19 cellular contexts compared by ENCODE assay signal in the genomic region with DNA sequence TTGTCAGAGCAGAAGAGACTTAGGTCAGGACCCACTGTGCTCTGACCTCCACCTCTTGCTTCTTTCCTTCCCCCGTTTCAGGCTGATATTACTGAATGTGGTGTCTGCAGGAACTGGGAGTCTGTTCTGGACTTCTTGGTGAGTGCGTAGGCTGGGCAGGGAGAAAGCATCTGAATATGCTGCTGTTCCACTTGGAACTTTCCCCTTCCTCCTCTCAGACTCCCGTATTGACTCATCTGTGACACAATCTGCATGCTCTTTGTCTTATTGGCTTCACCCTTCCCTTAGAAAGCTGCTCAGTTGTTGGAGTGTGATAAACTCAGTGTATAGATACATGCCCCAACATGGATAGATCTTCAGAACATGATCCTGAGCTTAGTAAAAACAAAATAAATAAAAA.
A peak's percentile ranks its signal among the peaks of the same experiment; 100 is the strongest.
DNase-seq lines count a peak whose midpoint lies in the region; ATAC-seq and TF ChIP-seq lines count a peak whose summit lies in the region.
"Had no signal": no experiment of that assay in that cellular context is flagged by ENCODE, and none has a peak within 500 bp of the region (broad histone marks: within the 10 kb centered on the region; RNA-seq: fewer than 3 reads in every experiment).

No MANE protein-coding gene starts in this region.

- H3K4me3 Mint-ChIP-seq in T-helper 17 cell: no peak overlapping the region
- H3K4me3 Mint-ChIP-seq: CD8-positive, alpha-beta T cell had no signal

- H3K4me3 ChIP-seq in mammary epithelial cell (replicated peaks in 1 of 3; ENCODE audit: insufficient read depth in 1 of 3, low read depth in 2 of 3, low read length in 3 of 3) (no peak overlapping the region), subcutaneous abdominal adipose tissue (ENCODE audit: low read depth in 1 of 5, low read length in 5 of 5) (no peak overlapping the region)
- H3K4me3 ChIP-seq: BLaER1 had no signal

- in situ Hi-C loops in mammary epithelial cell (cut with MboI; ENCODE audit: low sequenced_read_pairs in 2 of 2): no loop called here

- H3K27me3 ChIP-seq in mammary epithelial cell (ENCODE audit: insufficient read depth, low read length) (no peaks in the 10 kb centered on the region), foreskin keratinocyte (no peaks in the 10 kb centered on the region), subcutaneous abdominal adipose tissue (ENCODE audit: control insufficient read depth in 5 of 5, insufficient read depth in 4 of 5, low read length in 5 of 5) (peaks cover 0 to 2% (median 0%) of the 10 kb centered on the region in 5 donors)
- H3K27me3 ChIP-seq: BLaER1 had no signal

- DNase-seq in GM03348 (ENCODE audit: low spot score) (peak; percentile 73), mammary epithelial cell (peak; percentile 12), foreskin keratinocyte (peak; percentile 4 to 26), T-helper 17 cell (no peak), NOMO-1 treated with dmso at 0.1 percent for 144 hours (lab: John Stamatoyannopoulos, UW; ENCODE audit: unreplicated experiment) (no peak)
- DNase-seq: CD8-positive, alpha-beta T cell; DMS79; IMR-90; Karpas-422; MM.1S; NCI-H1105; NCI-H187; NCI-H446 treated with DMSO at 0.1 percent for 48 hours; NK-92 treated with Interleukin-12 subunit alpha and Interleukin-12 subunit beta, amount 100 ng/mL, for 24 hours; OCI-M1; RPMI8226 had no signal

- no peaks in the 10 kb centered on the region for H4K20me1 ChIP-seq in mammary epithelial cell (ENCODE audit: insufficient read depth, low read length)
- H4K20me1 ChIP-seq: BLaER1 had no signal

- no TSS peak for BruUV-seq in mammary epithelial cell (replicated peaks; lab: Mats Ljungman, UMichigan)

- H3K36me3 Mint-ChIP-seq in T-helper 17 cell (ENCODE audit: low read depth): no peaks in the 10 kb centered on the region
- H3K36me3 Mint-ChIP-seq: CD8-positive, alpha-beta T cell had no signal

- no peaks in the 10 kb centered on the region for H3K36me3 ChIP-seq in mammary epithelial cell (ENCODE audit: insufficient read depth, low read length)
- no peaks in the 10 kb centered on the region for H3K36me3 ChIP-seq in subcutaneous abdominal adipose tissue (ENCODE audit: control insufficient read depth in 5 of 5, insufficient read depth in 5 of 5, low read length in 5 of 5)
- H3K36me3 ChIP-seq: BLaER1 had no signal

- intact Hi-C loops in mammary epithelial cell (cut with micrococcal nuclease): no loop called here

- peak; percentile 23 for ATAC-seq in foreskin keratinocyte
- no peak for ATAC-seq in GM18861 (IDR thresholded peaks at IDR 0.05; ENCODE audit: unreplicated experiment)
- no peak for ATAC-seq in T-helper 17 cell
- ATAC-seq: CD8-positive, alpha-beta T cell had no signal

- H3K9ac ChIP-seq in mammary epithelial cell (ENCODE audit: insufficient read depth, low read length) (no peak overlapping the region), subcutaneous abdominal adipose tissue (ENCODE audit: low read length in 5 of 5) (no peak overlapping the region)
- H3K9ac ChIP-seq: BLaER1 had no signal

- no peak overlapping the region for H3K27ac Mint-ChIP-seq in T-helper 17 cell
- H3K27ac Mint-ChIP-seq: CD8-positive, alpha-beta T cell had no signal

- H3K4me1 ChIP-seq in mammary epithelial cell (ENCODE audit: insufficient read depth, low read length): no peaks in the 10 kb centered on the region
- no peaks in the 10 kb centered on the region for H3K4me1 ChIP-seq in foreskin keratinocyte
- peaks cover 0 to 6% (median 3%) of the 10 kb centered on the region in 5 donors for H3K4me1 ChIP-seq in subcutaneous abdominal adipose tissue (ENCODE audit: control insufficient read depth in 5 of 5, insufficient read depth in 5 of 5, low read length in 5 of 5)
- H3K4me1 ChIP-seq: BLaER1 had no signal

- dilution Hi-C loops in mammary epithelial cell (cut with HindIII; ENCODE audit: low sequenced_read_pairs): no loop called here

- H3K9me3 ChIP-seq in mammary epithelial cell (replicated peaks; ENCODE audit: insufficient read depth, low read length) (peaks cover 1% of the 10 kb centered on the region), subcutaneous abdominal adipose tissue (ENCODE audit: control insufficient read depth in 5 of 5, low read length in 5 of 5) (peaks cover 3 to 14% (median 10%) of the 10 kb centered on the region in 5 donors), T-helper 17 cell (ENCODE audit: control insufficient read depth, low read length, poor library complexity, severe bottlenecking) (no peaks in the 10 kb centered on the region)

- peaks cover 26% of the 10 kb centered on the region for H3K27me3 Mint-ChIP-seq in T-helper 17 cell

- no peaks in the 10 kb centered on the region for H3K79me2 ChIP-seq in mammary epithelial cell (ENCODE audit: insufficient read depth, low read length)

- H3K4me2 ChIP-seq in mammary epithelial cell (ENCODE audit: insufficient read depth, low read depth, low read length): no peak overlapping the region
- H3K4me2 ChIP-seq: BLaER1 had no signal

- H3K4me1 Mint-ChIP-seq in T-helper 17 cell: no peaks in the 10 kb centered on the region

- WGBS in mammary epithelial cell (ENCODE audit: low coverage, missing lambda C conversion rate): 68% methylated on average over 3 of the region's 3 CpGs

- CTCF ChIA-PET in mammary epithelial cell (lab: Charles Lee; ENCODE audit: low non-redundant PET): no interaction called here

- TF ChIP-seq CTCF in mammary epithelial cell (conservative IDR thresholded peaks at IDR 0.05 in 1 of 2, IDR thresholded peaks at IDR 0.05 in 1 of 2; ENCODE audit: extremely low read depth in 1 of 2, insufficient read depth in 1 of 2, low read depth in 1 of 2, low read length in 2 of 2): no peak
- no peak for TF ChIP-seq CTCF in foreskin keratinocyte (conservative IDR thresholded peaks at IDR 0.05)

- no peak overlapping the region for H2AFZ ChIP-seq in mammary epithelial cell (ENCODE audit: low read depth, low read length)

- H3K27ac ChIP-seq in mammary epithelial cell (ENCODE audit: insufficient read depth, low read depth, low read length) (no peak overlapping the region), foreskin keratinocyte (no peak overlapping the region), subcutaneous abdominal adipose tissue (ENCODE audit: low read depth, low read length) (peak overlapping the region; percentile 46)
- H3K27ac ChIP-seq: BLaER1 had no signal

Comparison
In these comparisons a context has a peak if more than half of its experiments do, and no peak if none do; other contexts are left out.
1. DNase-seq: peak in GM03348 (single experiment), mammary epithelial cell (single experiment) and foreskin keratinocyte (2 of 2); none in T-helper 17 cell (0 of 3) and NOMO-1 treated with dmso at 0.1 percent for 144 hours (single experiment).